In the genomic region with DNA sequence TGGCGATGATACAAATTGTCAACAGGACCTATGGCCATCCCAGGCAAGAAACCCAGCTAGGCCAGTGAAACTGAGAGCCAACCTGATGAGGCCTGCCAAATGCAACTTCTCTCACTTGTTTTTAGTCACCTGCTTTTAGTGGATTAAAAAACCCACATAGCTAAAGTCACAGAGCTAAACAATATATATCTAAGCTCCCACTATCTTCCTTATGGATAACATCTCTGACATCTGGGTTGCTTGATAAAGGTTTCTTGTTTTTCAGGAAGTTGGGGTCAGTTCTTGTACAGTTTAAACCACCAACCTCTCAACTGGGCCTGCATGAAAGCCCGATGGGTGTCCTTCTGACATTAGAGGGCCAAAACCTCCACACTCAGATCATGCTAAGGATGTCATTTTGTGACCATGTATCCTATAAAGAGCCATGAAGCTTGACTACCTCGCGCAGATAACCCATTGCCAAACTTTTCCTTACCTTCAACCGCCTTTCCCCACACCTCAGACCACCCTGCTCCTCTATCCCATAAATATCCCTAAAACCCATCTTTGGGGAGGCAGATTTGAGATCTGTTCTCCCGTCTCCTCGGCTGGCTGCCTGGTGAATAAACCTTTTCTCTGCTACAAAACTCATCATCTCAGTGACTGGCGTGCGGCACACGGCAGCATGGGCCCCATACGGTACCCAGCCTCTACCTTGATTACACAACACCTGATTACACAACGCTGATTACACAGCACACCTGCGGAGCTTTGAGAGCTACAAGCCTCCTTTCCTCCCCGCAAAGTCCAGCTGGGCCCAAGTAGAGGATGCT, we compare ENCODE assay signal across 1 cellular context.
TF ChIP-seq lines count a peak whose summit lies in the region.

No MANE protein-coding gene starts in this region.

TF ChIP-seq in neural cell, 6 proteins besides CTCF, POLR2A, EP300 and RAD21:
- TF ChIP-seq REST (IDR thresholded peaks at IDR 0.05; ENCODE audit: borderline replicate concordance) (peak; percentile 3), TAF1 (IDR thresholded peaks at IDR 0.05; ENCODE audit: low read depth) (no peak)
